ENCODE assay signal across 8 cellular contexts in the genomic region with DNA sequence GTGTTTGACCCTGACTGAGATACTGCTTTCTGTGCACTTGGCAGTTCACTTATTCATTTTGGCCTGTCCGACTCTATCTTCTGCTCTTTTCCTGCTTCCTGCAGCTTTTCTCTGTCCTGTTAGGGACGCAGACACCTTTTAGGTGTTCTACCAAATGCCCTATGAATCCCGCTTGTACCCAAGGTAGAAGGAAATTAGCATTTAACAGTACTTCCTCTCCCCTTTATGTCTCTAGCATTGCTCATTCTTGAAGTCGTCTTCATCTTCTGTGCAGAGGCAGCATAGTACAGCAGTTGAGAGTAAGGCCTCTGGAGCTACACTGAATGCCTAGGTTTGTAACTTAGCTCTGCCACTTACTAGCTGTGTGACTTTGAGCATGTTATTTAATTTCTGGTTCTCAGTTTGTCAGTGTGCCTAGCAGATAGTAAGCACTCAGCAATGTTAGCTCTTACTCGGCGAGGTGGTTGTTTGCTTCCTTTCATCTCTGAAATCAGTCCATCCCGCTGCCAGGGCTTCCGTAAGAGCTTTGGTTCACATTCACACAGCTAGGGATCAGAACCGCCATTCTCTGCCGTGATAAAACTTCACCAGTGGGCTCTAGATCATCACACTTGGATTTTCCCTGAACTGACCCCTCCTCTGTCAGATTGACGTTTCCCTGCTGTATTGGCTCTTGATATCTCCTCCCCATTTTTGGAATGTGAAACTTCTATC. TPM values are rescaled to one million over a fixed set of nuclear protein-coding genes. Genes with fewer than 3 reads are reported as not detected.
DNase-seq lines count a peak whose midpoint lies in the region; ATAC-seq and TF ChIP-seq lines count a peak whose summit lies in the region.

No MANE protein-coding gene starts in this region.

- TF ChIP-seq POLR2A in suprapubic skin (IDR thresholded peaks at IDR 0.05) (no peak), GM18505 (IDR thresholded peaks at IDR 0.05; ENCODE audit: borderline replicate concordance, extremely low read depth, insufficient read depth, insufficient read length) (no peak)

- H3K27me3 Mint-ChIP-seq in activated CD4-positive, alpha-beta T cell treated with anti-CD3 and anti-CD28 coated beads, Interleukin-2, amount 10 ng/mL, durations not matched to agents 24 days and 14 days: no peaks in the 10 kb centered on the region
- no peaks in the 10 kb centered on the region for H3K27me3 Mint-ChIP-seq in activated T-helper 17 cell treated with anti-CD3 and anti-CD28 coated beads, Interleukin-2, amount 50 U/mL, for 72 hours

- H3K4me1 Mint-ChIP-seq in activated CD4-positive, alpha-beta T cell treated with anti-CD3 and anti-CD28 coated beads, Interleukin-2, amount 10 ng/mL, durations not matched to agents 24 days and 14 days: peaks cover 46% of the 10 kb centered on the region
- H3K4me1 Mint-ChIP-seq in activated T-helper 17 cell treated with anti-CD3 and anti-CD28 coated beads, Interleukin-2, amount 50 U/mL, for 72 hours: peaks cover 22% of the 10 kb centered on the region

- TF ChIP-seq EP300 in suprapubic skin (IDR thresholded peaks at IDR 0.05): no peak

- H3K27ac Mint-ChIP-seq in activated CD4-positive, alpha-beta T cell treated with anti-CD3 and anti-CD28 coated beads, Interleukin-2, amount 10 ng/mL, durations not matched to agents 24 days and 14 days: peak overlapping the region; percentile 95
- H3K27ac Mint-ChIP-seq in activated T-helper 17 cell treated with anti-CD3 and anti-CD28 coated beads, Interleukin-2, amount 50 U/mL, for 72 hours: peak overlapping the region; percentile 91

- H3K4me1 ChIP-seq in iPS-20b (ENCODE audit: insufficient read depth, low read length) (peaks cover 19% of the 10 kb centered on the region), suprapubic skin (peaks cover 36% of the 10 kb centered on the region)

- H3K36me3 Mint-ChIP-seq in activated CD4-positive, alpha-beta T cell treated with anti-CD3 and anti-CD28 coated beads, Interleukin-2, amount 10 ng/mL, durations not matched to agents 24 days and 14 days (ENCODE audit: low read depth): peaks cover 35% of the 10 kb centered on the region
- peaks cover 66% of the 10 kb centered on the region for H3K36me3 Mint-ChIP-seq in activated T-helper 17 cell treated with anti-CD3 and anti-CD28 coated beads, Interleukin-2, amount 50 U/mL, for 72 hours (ENCODE audit: low read depth)

- H3K9me3 Mint-ChIP-seq in activated CD4-positive, alpha-beta T cell treated with anti-CD3 and anti-CD28 coated beads, Interleukin-2, amount 10 ng/mL, durations not matched to agents 24 days and 14 days: no peaks in the 10 kb centered on the region
- H3K9me3 Mint-ChIP-seq in activated T-helper 17 cell treated with anti-CD3 and anti-CD28 coated beads, Interleukin-2, amount 50 U/mL, for 72 hours: no peaks in the 10 kb centered on the region

- no peak for TF ChIP-seq CTCF in suprapubic skin (IDR thresholded peaks at IDR 0.05)

- H3K27me3 ChIP-seq in iPS-20b (ENCODE audit: insufficient read depth, low read length) (no peaks in the 10 kb centered on the region), suprapubic skin (no peaks in the 10 kb centered on the region)

- 72% methylated on average over 11 of the region's 11 CpGs for WGBS in suprapubic skin

- DNase-seq in activated CD4-positive, alpha-beta T cell treated with anti-CD3 and anti-CD28 coated beads, Interleukin-2, amount 10 ng/mL, durations not matched to agents 24 days and 14 days: no peak
- no peak for DNase-seq in activated CD4-positive, alpha-beta T cell treated with anti-CD3 and anti-CD28 coated beads, Interleukin-2, amount 50 U/mL, for 1 hour
- DNase-seq in suprapubic skin (ENCODE audit: low spot score in 2 of 2) (no peak), activated gamma-delta T cell treated with Interleukin-2 at 50 U/mL for 16 hours (no peak)

- H3K36me3 ChIP-seq in iPS-20b (ENCODE audit: insufficient read depth, low read depth, low read length): peaks cover 35% of the 10 kb centered on the region
- peaks cover 17% of the 10 kb centered on the region for H3K36me3 ChIP-seq in suprapubic skin

- H3K4me3 ChIP-seq in iPS-20b (ENCODE audit: low read length): peak overlapping the region; percentile 97
- peak overlapping the region; percentile 94 for H3K4me3 ChIP-seq in suprapubic skin

- intact Hi-C loops in activated CD4-positive, alpha-beta T cell treated with anti-CD3 and anti-CD28 coated beads, Interleukin-2, amount 10 ng/mL, durations not matched to agents 24 days and 14 days (cut with micrococcal nuclease): loop anchor here (2.0 kb wide), 1 partner anchor 963 kb away; a partner anchor contains a TSS

- peak overlapping the region; percentile 94 for H3K4me3 Mint-ChIP-seq in activated CD4-positive, alpha-beta T cell treated with anti-CD3 and anti-CD28 coated beads, Interleukin-2, amount 10 ng/mL, durations not matched to agents 24 days and 14 days
- H3K4me3 Mint-ChIP-seq in activated T-helper 17 cell treated with anti-CD3 and anti-CD28 coated beads, Interleukin-2, amount 50 U/mL, for 72 hours: peak overlapping the region; percentile 91

- no peak overlapping the region for H3K27ac ChIP-seq in iPS-20b (ENCODE audit: low read length)
- no peak overlapping the region for H3K27ac ChIP-seq in suprapubic skin

- H3K9me3 ChIP-seq in iPS-20b (ENCODE audit: insufficient read depth, low read depth, low read length) (no peaks in the 10 kb centered on the region), suprapubic skin (no peaks in the 10 kb centered on the region)

- no peak for ATAC-seq in activated T-helper 17 cell treated with anti-CD3 and anti-CD28 coated beads, Interleukin-2, amount 50 U/mL, for 72 hours (replicated peaks)
- ATAC-seq in GM18505 (IDR thresholded peaks at IDR 0.05; ENCODE audit: unreplicated experiment) (no peak), GM19397 (IDR thresholded peaks at IDR 0.05; ENCODE audit: unreplicated experiment) (no peak)

- H3K9ac ChIP-seq in iPS-20b (ENCODE audit: low read depth, low read length): peak overlapping the region; percentile 98

RNA-seq across cellular contexts. Expression of a gene that starts 1.4 kb away (rescaled TPM):
- total RNA-seq in activated CD4-positive, alpha-beta T cell treated with anti-CD3 and anti-CD28 coated beads, Interleukin-2, amount 10 ng/mL, durations not matched to agents 24 days and 14 days: 680 and 696 TPM in 2 replicates
- 100 to 1,000 TPM; 317 to 592 TPM for total RNA-seq in activated T-helper 17 cell treated with anti-CD3 and anti-CD28 coated beads, Interleukin-2, amount 50 U/mL, for 72 hours
- 100 to 1,000 TPM in 3 of 4 donors, 10 to 100 TPM in 1; 99.7 to 175 (median 158) TPM for total RNA-seq in suprapubic skin

RNA-seq across cellular contexts. Expression of a gene that starts 2.4 kb away (rescaled TPM):
- total RNA-seq in activated CD4-positive, alpha-beta T cell treated with anti-CD3 and anti-CD28 coated beads, Interleukin-2, amount 10 ng/mL, durations not matched to agents 24 days and 14 days: 14.8 and 15.9 TPM in 2 replicates
- total RNA-seq in activated T-helper 17 cell treated with anti-CD3 and anti-CD28 coated beads, Interleukin-2, amount 50 U/mL, for 72 hours: 10 to 100 TPM in 1 of 2 donors, 1 to 10 TPM in 1; 10.0 to 16.0 TPM
- 10 to 100 TPM in 3 of 4 donors, 1 to 10 TPM in 1; 7.4 to 34.8 (median 25.3) TPM for total RNA-seq in suprapubic skin

RNA-seq across cellular contexts. Expression of a gene that starts 21.4 kb away (rescaled TPM):
- 56.7 and 62.7 TPM in 2 replicates for total RNA-seq in activated CD4-positive, alpha-beta T cell treated with anti-CD3 and anti-CD28 coated beads, Interleukin-2, amount 10 ng/mL, durations not matched to agents 24 days and 14 days
- total RNA-seq in activated T-helper 17 cell treated with anti-CD3 and anti-CD28 coated beads, Interleukin-2, amount 50 U/mL, for 72 hours: 10 to 100 TPM; 36.5 to 37.6 TPM
- 10 to 100 TPM; 17.0 to 38.4 (median 20.0) TPM for total RNA-seq in suprapubic skin

RNA-seq across cellular contexts. Expression of a gene that starts 33.1 kb away (rescaled TPM):
- total RNA-seq in activated CD4-positive, alpha-beta T cell treated with anti-CD3 and anti-CD28 coated beads, Interleukin-2, amount 10 ng/mL, durations not matched to agents 24 days and 14 days: not detected in 2 replicates
- total RNA-seq in activated T-helper 17 cell treated with anti-CD3 and anti-CD28 coated beads, Interleukin-2, amount 50 U/mL, for 72 hours: not detected
- total RNA-seq in suprapubic skin: not detected

RNA-seq across cellular contexts. Expression of a gene that starts 48.8 kb away (rescaled TPM):
- total RNA-seq in activated CD4-positive, alpha-beta T cell treated with anti-CD3 and anti-CD28 coated beads, Interleukin-2, amount 10 ng/mL, durations not matched to agents 24 days and 14 days: 32.2 and 33.8 TPM in 2 replicates
- 10 to 100 TPM; 32.2 to 36.3 TPM for total RNA-seq in activated T-helper 17 cell treated with anti-CD3 and anti-CD28 coated beads, Interleukin-2, amount 50 U/mL, for 72 hours
- 1 to 10 TPM; 1.1 to 8.2 (median 5.7) TPM for total RNA-seq in suprapubic skin
